In the genomic region with DNA sequence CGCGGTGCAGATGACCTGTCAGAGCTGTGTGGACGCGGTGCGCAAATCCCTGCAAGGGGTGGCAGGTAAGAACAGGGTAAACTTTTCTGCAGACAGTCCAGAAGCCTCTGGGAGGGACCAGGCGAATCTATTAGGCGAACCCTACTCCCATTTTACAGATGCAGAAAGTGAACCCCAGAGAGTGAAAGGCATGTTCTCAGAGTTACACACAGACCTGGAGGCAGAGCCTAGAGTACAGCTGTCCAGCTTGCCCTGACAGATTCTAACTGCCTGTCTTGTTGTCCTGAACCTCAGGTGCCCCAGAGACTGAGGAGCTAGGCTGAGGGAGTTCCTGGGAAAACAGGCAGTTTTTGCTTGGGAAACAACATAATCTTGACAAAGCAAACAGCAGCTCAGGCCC, we compare ENCODE assay signal across 8 cellular contexts. TPM values are rescaled to one million over a fixed set of nuclear protein-coding genes. Genes with fewer than 3 reads are reported as not detected.
DNase-seq lines count a peak whose midpoint lies in the region; ATAC-seq and TF ChIP-seq lines count a peak whose summit lies in the region.

No MANE protein-coding gene starts in this region.

- H2AK5ac ChIP-seq in H9 (ENCODE audit: insufficient read length, low read length): no peak overlapping the region

- H2BK120ac ChIP-seq in H9 (ENCODE audit: low read depth, low read length, poor library complexity, severe bottlenecking): no peak overlapping the region

- H2BK5ac ChIP-seq in H9 (ENCODE audit: insufficient read length, low read length): no peak overlapping the region

- no CpG with 5 or more reads among the region's 7 CpGs for WGBS in H9 (ENCODE audit: extremely low coverage, insufficient read length, low lambda C conversion rate)
- no CpG with 5 or more reads among the region's 7 CpGs for WGBS in iPS DF 6.9 (ENCODE audit: insufficient coverage, insufficient read length)
- WGBS in smooth muscle cell (ENCODE audit: low lambda C conversion rate): 84% methylated on average over 7 of the region's 7 CpGs

- peaks cover 2 to 25% (median 22%) of the 10 kb centered on the region in 3 experiments; a peak in 6 of 7 replicates for H3K36me3 Mint-ChIP-seq in H9 (ENCODE audit: insufficient read depth in 1 of 3, low read depth in 3 of 3)
- peaks cover 15% of the 10 kb centered on the region for H3K36me3 Mint-ChIP-seq in WTC11

- CTCF ChIA-PET in WTC11 (lab: Charles Lee): interaction anchor here (1.7 kb wide), 1 partner anchor 84 kb away, joined by 17 read pairs; the partner anchor contains the start of gene RBM4B

- peaks cover 4% of the 10 kb centered on the region for H3F3A ChIP-seq in smooth muscle cell (ENCODE audit: low read depth)

- H3K14ac ChIP-seq in H9 (ENCODE audit: insufficient read depth, low read length): no peak overlapping the region

- H3K23ac ChIP-seq in H9 (ENCODE audit: insufficient read length, low read depth, low read length): no peak overlapping the region

- H3K9me3 Mint-ChIP-seq in H9: peaks cover 17 to 27% of the 10 kb centered on the region in 2 experiments
- peaks cover 23% of the 10 kb centered on the region for H3K9me3 Mint-ChIP-seq in WTC11

- no peak for ATAC-seq in WTC11

- H3K27ac Mint-ChIP-seq in H9 (peak overlapping the region in 2 of 3 experiments; percentile 99; a peak in 2 of 7 replicates), WTC11 (no peak overlapping the region)

- no peaks in the 10 kb centered on the region for H4K20me1 ChIP-seq in H9 (ENCODE audit: control insufficient read depth, insufficient read depth, insufficient read length)
- peaks cover 4% of the 10 kb centered on the region for H4K20me1 ChIP-seq in smooth muscle cell (ENCODE audit: low read depth)

- no peaks in the 10 kb centered on the region for H3K9me3 ChIP-seq in H9 (ENCODE audit: control insufficient read depth, low read depth, low read length)
- H3K9me3 ChIP-seq in iPS DF 6.9 (ENCODE audit: control insufficient read depth, insufficient read depth, low read length): no peaks in the 10 kb centered on the region
- H3K9me3 ChIP-seq in smooth muscle cell (replicated peaks; ENCODE audit: low read depth): no peaks in the 10 kb centered on the region

- no peak overlapping the region for H2BK15ac ChIP-seq in H9 (ENCODE audit: low read depth, low read length)

- H2BK20ac ChIP-seq in H9 (ENCODE audit: low read depth, low read length, poor library complexity, severe bottlenecking): no peak overlapping the region

- no peak overlapping the region for H2BK12ac ChIP-seq in H9 (ENCODE audit: insufficient read length, low read depth, low read length)

- H3K23me2 ChIP-seq in H9 (ENCODE audit: insufficient read length, low read depth, low read length, poor library complexity, severe bottlenecking): peaks cover 10% of the 10 kb centered on the region

- H3K9ac ChIP-seq in H9 (ENCODE audit: extremely low read depth, insufficient read length, low read length) (peak overlapping the region; percentile 35), smooth muscle cell (ENCODE audit: low read depth) (peak overlapping the region; percentile 88)

- H4K91ac ChIP-seq in H9 (ENCODE audit: insufficient read length, low read depth, low read length): no peak overlapping the region

- H3K79me2 ChIP-seq in H9 (ENCODE audit: insufficient read depth, low read length) (no peaks in the 10 kb centered on the region), smooth muscle cell (ENCODE audit: low read depth) (peaks cover 33% of the 10 kb centered on the region)

- no peak overlapping the region for H3K56ac ChIP-seq in H9 (ENCODE audit: insufficient read length, low read depth, low read length)

- TF ChIP-seq CTCF in H9 (conservative IDR thresholded peaks at IDR 0.05): no peak
- no peak for TF ChIP-seq CTCF in WTC11 (IDR thresholded peaks at IDR 0.05)
- TF ChIP-seq CTCF in smooth muscle cell (IDR thresholded peaks at IDR 0.05; ENCODE audit: borderline replicate concordance, insufficient read depth, poor library complexity, severe bottlenecking): no peak

- H3K4me3 Mint-ChIP-seq in H9 (peak overlapping the region; percentile 97 to 98), WTC11 (peak overlapping the region; percentile 97)

- no peaks in the 10 kb centered on the region; the same call in 1 of the 2 replicates for H3K4me1 ChIP-seq in H9 (ENCODE audit: insufficient read depth, low read length)
- H3K4me1 ChIP-seq in iPS DF 6.9 (ENCODE audit: control insufficient read depth, insufficient read depth, low read length): peaks cover 5% of the 10 kb centered on the region; the same call in 1 of the 2 replicates
- H3K4me1 ChIP-seq in smooth muscle cell (ENCODE audit: low read depth): peaks cover 11% of the 10 kb centered on the region

- H3K4me1 Mint-ChIP-seq in H9 (peaks cover 15 to 17% of the 10 kb centered on the region in 2 experiments), WTC11 (peaks cover 11% of the 10 kb centered on the region)

- H3T11ph ChIP-seq in H9 (ENCODE audit: low read length): no peak overlapping the region

- DNase-seq in H9 (no peak), WTC11 (ENCODE audit: low spot score) (no peak), iPS DF 6.9 (ENCODE audit: low read depth, low spot score) (no peak), smooth muscle cell (lab: John Stamatoyannopoulos, UW; ENCODE audit: unreplicated experiment) (no peak), foreskin melanocyte (no peak), cerebellar cortex (ENCODE audit: low spot score) (no peak), SW 1271 (lab: John Stamatoyannopoulos, UW) (no peak), DMS79 (lab: John Stamatoyannopoulos, UW) (no peak)

- peaks cover 25% of the 10 kb centered on the region for H3K27me3 Mint-ChIP-seq in H9 (ENCODE audit: low read depth)
- peaks cover 39% of the 10 kb centered on the region for H3K27me3 Mint-ChIP-seq in WTC11 (ENCODE audit: low read depth)

- H3K4ac ChIP-seq in H9 (ENCODE audit: low read depth, low read length): no peak overlapping the region

- H3K18ac ChIP-seq in H9 (ENCODE audit: insufficient read length, low read depth, low read length): no peak overlapping the region

- POLR2A ChIA-PET in WTC11 (lab: Charles Lee): interaction anchor here (0.5 kb wide), 1 partner anchor 127 kb away, joined by 3 read pairs; no protein-coding TSS in a partner anchor

- H4K8ac ChIP-seq in H9 (replicated peaks; ENCODE audit: insufficient read length, low read depth, low read length): no peak overlapping the region

- no peaks in the 10 kb centered on the region for H3K36me3 ChIP-seq in iPS DF 6.9 (ENCODE audit: control insufficient read depth, insufficient read depth, low read length)
- no peaks in the 10 kb centered on the region for H3K36me3 ChIP-seq in smooth muscle cell (ENCODE audit: low read depth)

- no peak overlapping the region for H2AFZ ChIP-seq in H9 (ENCODE audit: low read length)
- no peak overlapping the region for H2AFZ ChIP-seq in smooth muscle cell (ENCODE audit: low read depth)

- H3K27me3 ChIP-seq in H9 (ENCODE audit: insufficient read depth, low read length) (no peaks in the 10 kb centered on the region), iPS DF 6.9 (ENCODE audit: control insufficient read depth, insufficient read depth, low read length) (no peaks in the 10 kb centered on the region), smooth muscle cell (ENCODE audit: low read depth) (no peaks in the 10 kb centered on the region)

- H4K5ac ChIP-seq in H9 (ENCODE audit: insufficient read length, low read depth, low read length): no peak overlapping the region

- H3K4me3 ChIP-seq in iPS DF 6.9 (ENCODE audit: low read length) (peak overlapping the region; percentile 60; the same call in 1 of the 2 replicates), smooth muscle cell (peak overlapping the region; percentile 66)

- H3K79me1 ChIP-seq in H9 (ENCODE audit: insufficient read depth, low read depth, low read length, poor library complexity, severe bottlenecking): peaks cover 3% of the 10 kb centered on the region

- H3K4me2 ChIP-seq in H9 (ENCODE audit: insufficient read depth, insufficient read length, low read length) (peak overlapping the region; percentile 73), smooth muscle cell (peak overlapping the region; percentile 94)

- H3K27ac ChIP-seq in H9 (ENCODE audit: insufficient read length, low read depth, low read length): no peak overlapping the region
- no peak overlapping the region for H3K27ac ChIP-seq in iPS DF 6.9 (ENCODE audit: low read length)
- peak overlapping the region; percentile 81 for H3K27ac ChIP-seq in smooth muscle cell (ENCODE audit: low read depth)

TF ChIP-seq in WTC11, 78 proteins besides CTCF, POLR2A, EP300 and RAD21 (continues in another document):
- TF ChIP-seq OVOL2 (CRISPR knock-in tag; IDR thresholded peaks at IDR 0.05; ENCODE audit: borderline replicate concordance) (no peak), NFE2L1 (CRISPR knock-in tag; IDR thresholded peaks at IDR 0.05) (no peak), PRRX2 (CRISPR knock-in tag; IDR thresholded peaks at IDR 0.05) (no peak), ZBTB21 (CRISPR knock-in tag; IDR thresholded peaks at IDR 0.05; ENCODE audit: borderline replicate concordance) (no peak), ELF4 (CRISPR knock-in tag; IDR thresholded peaks at IDR 0.05; ENCODE audit: low read depth) (no peak)

RNA-seq across cellular contexts. Expression of gene CCS, which starts 0.7 kb away (rescaled TPM):
- total RNA-seq in H9 (2021) (57.5 and 61.1 TPM in 2 replicates), WTC11 (2021) (35.9 to 47.3 TPM (median 41.7 TPM) in 3 replicates), smooth muscle cell (24.6 and 29.2 TPM in 2 replicates)
- 104 and 113 TPM in 2 replicates for polyA plus RNA-seq in smooth muscle cell

RNA-seq across cellular contexts. Expression of gene CCDC87, which starts 0.8 kb away (rescaled TPM):
- total RNA-seq in H9 (2021) (0.88 and 1.1 TPM in 2 replicates), WTC11 (2021) (0.71 to 0.85 TPM (median 0.80 TPM) in 3 replicates), smooth muscle cell (2.5 TPM in 1 of 2 replicates, not detected in the other)
- 0.56 and 0.91 TPM in 2 replicates for polyA plus RNA-seq in smooth muscle cell

RNA-seq across cellular contexts. Expression of gene RBM14, which starts 22.8 kb away (rescaled TPM):
- 164 and 171 TPM in 2 replicates for total RNA-seq in H9 (2021)
- total RNA-seq in WTC11 (2021): 92.0 to 146 TPM (median 137 TPM) in 3 replicates
- total RNA-seq in smooth muscle cell: 25.3 and 34.4 TPM in 2 replicates
- polyA plus RNA-seq in smooth muscle cell: 41.0 and 41.1 TPM in 2 replicates

RNA-seq across cellular contexts. Expression of gene CTSF, which starts 25.2 kb away (rescaled TPM):
- 0.48 and 0.98 TPM in 2 replicates for total RNA-seq in H9 (2021)
- 4.4 to 4.9 TPM (median 4.7 TPM) in 3 replicates for total RNA-seq in WTC11 (2021)
- 0.27 and 0.45 TPM in 2 replicates for total RNA-seq in smooth muscle cell
- polyA plus RNA-seq in smooth muscle cell: 0.62 TPM in 1 of 2 replicates, not detected in the other

RNA-seq across cellular contexts. Expression of gene RBM4, which starts 44.9 kb away (rescaled TPM):
- total RNA-seq in H9 (2021) (264 and 272 TPM in 2 replicates), WTC11 (2021) (144 to 163 TPM (median 154 TPM) in 3 replicates), smooth muscle cell (110 and 125 TPM in 2 replicates)
- 121 and 150 TPM in 2 replicates for polyA plus RNA-seq in smooth muscle cell
